8 cellular contexts compared by ENCODE assay signal in genomic region chr10:67884842-67885680, GRCh38. TPM values are rescaled to one million over a fixed set of nuclear protein-coding genes. Genes with fewer than 3 reads are reported as not detected.
DNase-seq lines count a peak whose midpoint lies in the region; ATAC-seq and TF ChIP-seq lines count a peak whose summit lies in the region.

No MANE protein-coding gene starts in this region.

- no peaks in the 10 kb centered on the region for H3K9me3 Mint-ChIP-seq in activated T-helper 2 cell treated with anti-CD3 and anti-CD28 coated beads, Interferon-gamma antibody, Interleukin-2, Interleukin-4, amounts not matched to agents 10 μg/mL and 5 μg/mL and 100 μg/mL, durations not matched to agents 14 hours and 24 hours and 36 hours
- no peaks in the 10 kb centered on the region for H3K9me3 Mint-ChIP-seq in naive thymus-derived CD8-positive, alpha-beta T cell
- H3K9me3 Mint-ChIP-seq in stimulated activated memory B cell treated with anti-CD40 and anti-IgM and Interleukin-4, amounts not matched to agents 10 μg/mL and 1 μg/mL and 100 μg/mL, for 72 hours: no peaks in the 10 kb centered on the region

- POLR2A ChIA-PET in naive thymus-derived CD8-positive, alpha-beta T cell (lab: Charles Lee): interaction anchor here (0.6 to 3.5 kb wide), 18 partner anchors 9 to 1717 kb away, joined by 3 to 32 read pairs (median 4); partner anchors contain the start of genes DDX50, HERC4, HNRNPH3 and PBLD

- DNase-seq in DMS153 treated with DMSO at 0.1 percent for 48 hours (lab: John Stamatoyannopoulos, UW; ENCODE audit: unreplicated experiment) (peak; percentile 59), RPMI8226 (peak; percentile 72), fibroblast of peridontal ligament (ENCODE audit: extremely low read depth) (peak; percentile 52)
- DNase-seq in activated T-helper 2 cell treated with anti-CD3 and anti-CD28 coated beads, Interferon-gamma antibody, Interleukin-2, Interleukin-4, amounts not matched to agents 10 μg/mL and 5 μg/mL and 100 μg/mL, durations not matched to agents 14 hours and 24 hours and 36 hours (ENCODE audit: low spot score): peak; percentile 79
- peak; percentile 70 to 90 (median 76) for DNase-seq in naive thymus-derived CD8-positive, alpha-beta T cell

- no peak for TF ChIP-seq RAD21 in Ishikawa (IDR thresholded peaks at IDR 0.05; ENCODE audit: low read depth)

- peak; percentile 1; the same call in 1 of the 2 replicates for TF ChIP-seq EP300 in Ishikawa (IDR thresholded peaks at IDR 0.05; ENCODE audit: borderline replicate concordance)

- peak overlapping the region; percentile 91 for H3K4me3 Mint-ChIP-seq in activated T-helper 2 cell treated with anti-CD3 and anti-CD28 coated beads, Interferon-gamma antibody, Interleukin-2, Interleukin-4, amounts not matched to agents 10 μg/mL and 5 μg/mL and 100 μg/mL, durations not matched to agents 14 hours and 24 hours and 36 hours (ENCODE audit: low read depth)
- H3K4me3 Mint-ChIP-seq in naive thymus-derived CD8-positive, alpha-beta T cell: peak overlapping the region; percentile 90 to 98 (median 94)
- peak overlapping the region; percentile 99 for H3K4me3 Mint-ChIP-seq in stimulated activated memory B cell treated with anti-CD40 and anti-IgM and Interleukin-4, amounts not matched to agents 10 μg/mL and 1 μg/mL and 100 μg/mL, for 72 hours

- ATAC-seq in GM21717 (IDR thresholded peaks at IDR 0.05; ENCODE audit: unreplicated experiment): peak; percentile 68
- peak; percentile 70 to 73 for ATAC-seq in naive thymus-derived CD8-positive, alpha-beta T cell
- ATAC-seq in stimulated activated memory B cell treated with anti-CD40 and anti-IgM and Interleukin-4, amounts not matched to agents 10 μg/mL and 1 μg/mL and 100 μg/mL, for 72 hours: peak; percentile 87

- peaks cover 2% of the 10 kb centered on the region for H3K27me3 Mint-ChIP-seq in activated T-helper 2 cell treated with anti-CD3 and anti-CD28 coated beads, Interferon-gamma antibody, Interleukin-2, Interleukin-4, amounts not matched to agents 10 μg/mL and 5 μg/mL and 100 μg/mL, durations not matched to agents 14 hours and 24 hours and 36 hours (ENCODE audit: low read depth)
- no peaks in the 10 kb centered on the region for H3K27me3 Mint-ChIP-seq in naive thymus-derived CD8-positive, alpha-beta T cell
- no peaks in the 10 kb centered on the region for H3K27me3 Mint-ChIP-seq in stimulated activated memory B cell treated with anti-CD40 and anti-IgM and Interleukin-4, amounts not matched to agents 10 μg/mL and 1 μg/mL and 100 μg/mL, for 72 hours

- peaks cover 19% of the 10 kb centered on the region for H3K4me1 Mint-ChIP-seq in activated T-helper 2 cell treated with anti-CD3 and anti-CD28 coated beads, Interferon-gamma antibody, Interleukin-2, Interleukin-4, amounts not matched to agents 10 μg/mL and 5 μg/mL and 100 μg/mL, durations not matched to agents 14 hours and 24 hours and 36 hours (ENCODE audit: low read depth)
- peaks cover 19 to 48% (median 39%) of the 10 kb centered on the region in 4 donors for H3K4me1 Mint-ChIP-seq in naive thymus-derived CD8-positive, alpha-beta T cell
- peaks cover 25% of the 10 kb centered on the region for H3K4me1 Mint-ChIP-seq in stimulated activated memory B cell treated with anti-CD40 and anti-IgM and Interleukin-4, amounts not matched to agents 10 μg/mL and 1 μg/mL and 100 μg/mL, for 72 hours

- intact Hi-C loops in activated T-helper 2 cell treated with anti-CD3 and anti-CD28 coated beads, Interferon-gamma antibody, Interleukin-2, Interleukin-4, amounts not matched to agents 10 μg/mL and 5 μg/mL and 100 μg/mL, durations not matched to agents 14 hours and 24 hours and 36 hours (cut with micrococcal nuclease): loop anchor here (1.0 to 2.0 kb wide), 5 partner anchors 36 to 446 kb away; partner anchors contain the start of gene HERC4

- H3K27ac Mint-ChIP-seq in activated T-helper 2 cell treated with anti-CD3 and anti-CD28 coated beads, Interferon-gamma antibody, Interleukin-2, Interleukin-4, amounts not matched to agents 10 μg/mL and 5 μg/mL and 100 μg/mL, durations not matched to agents 14 hours and 24 hours and 36 hours: peak overlapping the region; percentile 84
- peak overlapping the region; percentile 92 to 98 (median 96) for H3K27ac Mint-ChIP-seq in naive thymus-derived CD8-positive, alpha-beta T cell
- peak overlapping the region; percentile 90 for H3K27ac Mint-ChIP-seq in stimulated activated memory B cell treated with anti-CD40 and anti-IgM and Interleukin-4, amounts not matched to agents 10 μg/mL and 1 μg/mL and 100 μg/mL, for 72 hours

- peaks cover 33% of the 10 kb centered on the region for H3K36me3 Mint-ChIP-seq in activated T-helper 2 cell treated with anti-CD3 and anti-CD28 coated beads, Interferon-gamma antibody, Interleukin-2, Interleukin-4, amounts not matched to agents 10 μg/mL and 5 μg/mL and 100 μg/mL, durations not matched to agents 14 hours and 24 hours and 36 hours (ENCODE audit: low read depth)
- peaks cover 0 to 34% (median 15%) of the 10 kb centered on the region in 3 donors for H3K36me3 Mint-ChIP-seq in naive thymus-derived CD8-positive, alpha-beta T cell
- H3K36me3 Mint-ChIP-seq in stimulated activated memory B cell treated with anti-CD40 and anti-IgM and Interleukin-4, amounts not matched to agents 10 μg/mL and 1 μg/mL and 100 μg/mL, for 72 hours: peaks cover 28% of the 10 kb centered on the region

TF ChIP-seq in Ishikawa, 13 proteins besides CTCF, POLR2A, EP300 and RAD21:
- TF ChIP-seq REST (IDR thresholded peaks at IDR 0.05; ENCODE audit: low read depth): no peak
- peak; percentile 29; the same call in 1 of the 2 replicates for TF ChIP-seq TCF12 (IDR thresholded peaks at IDR 0.05; ENCODE audit: low read depth)
- TF ChIP-seq TAF1 (IDR thresholded peaks at IDR 0.05; ENCODE audit: low read depth): 0 out of 2 replicates have a peak, but pooled peaks have one; percentile 27
- peak; percentile 75; the same call in 1 of the 2 replicates for TF ChIP-seq ZBTB7A (IDR thresholded peaks at IDR 0.05; ENCODE audit: low read depth)
- no peak for TF ChIP-seq CEBPB (IDR thresholded peaks at IDR 0.05)

RNA-seq across cellular contexts. Expression of gene SIRT1, which starts 0.6 kb away (rescaled TPM):
- 25.3 and 25.6 TPM in 2 replicates for total RNA-seq in activated T-helper 2 cell treated with anti-CD3 and anti-CD28 coated beads, Interferon-gamma antibody, Interleukin-2, Interleukin-4, amounts not matched to agents 10 μg/mL and 5 μg/mL and 100 μg/mL, durations not matched to agents 14 hours and 24 hours and 36 hours
- total RNA-seq in naive thymus-derived CD8-positive, alpha-beta T cell: 10 to 100 TPM; 55.8 to 60.9 TPM
- 10 to 100 TPM; 10.2 to 18.7 (median 12.4) TPM for polyA plus RNA-seq in naive thymus-derived CD8-positive, alpha-beta T cell

RNA-seq across cellular contexts. Expression of gene DNAJC12, which starts 47.1 kb away (rescaled TPM):
- 11.0 and 12.6 TPM in 2 replicates for total RNA-seq in activated T-helper 2 cell treated with anti-CD3 and anti-CD28 coated beads, Interferon-gamma antibody, Interleukin-2, Interleukin-4, amounts not matched to agents 10 μg/mL and 5 μg/mL and 100 μg/mL, durations not matched to agents 14 hours and 24 hours and 36 hours
- total RNA-seq in naive thymus-derived CD8-positive, alpha-beta T cell: not detected
- polyA plus RNA-seq in naive thymus-derived CD8-positive, alpha-beta T cell: 1 to 10 TPM in 1 of 3 donors, under 1 TPM in 1, not detected in 1; 0.30 to 1.4 TPM

Comparison
In these comparisons a context has a peak if more than half of its experiments do, and no peak if none do; other contexts are left out.
1. Peak in every context shown above with its lines: DNase-seq and ATAC-seq.